ENCODE assay signal across 23 cellular contexts in the genomic region with DNA sequence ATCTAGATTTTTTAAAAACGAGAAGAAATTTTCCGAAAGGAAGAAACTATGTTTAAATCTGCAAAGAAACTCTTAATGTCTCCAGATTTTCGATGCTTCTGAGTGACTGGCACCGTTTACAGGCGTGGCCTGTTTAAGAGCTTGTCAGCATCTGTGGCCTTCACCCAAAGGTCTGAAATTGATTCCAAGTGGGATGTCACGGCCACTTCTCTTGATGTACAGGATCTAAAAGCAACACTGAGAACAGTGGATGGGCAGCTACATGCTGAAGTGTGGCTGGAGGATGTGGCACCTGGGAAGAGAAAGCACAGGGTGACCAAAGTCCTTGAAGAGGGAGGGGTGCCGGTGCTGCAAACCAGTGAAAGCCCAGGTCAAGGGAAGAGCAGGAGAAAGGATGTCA. TPM values are rescaled to one million over a fixed set of nuclear protein-coding genes. Genes with fewer than 3 reads are reported as not detected.
DNase-seq lines count a peak whose midpoint lies in the region; ATAC-seq and TF ChIP-seq lines count a peak whose summit lies in the region.
"Had no signal": no experiment of that assay in that cellular context is flagged by ENCODE, and none has a peak within 500 bp of the region (broad histone marks: within the 10 kb centered on the region; RNA-seq: fewer than 3 reads in every experiment).

No MANE protein-coding gene starts in this region.

- POLR2A ChIA-PET in HEK293 (lab: Yijun Ruan, JAX), result no interaction called here

- TF ChIP-seq CTCF in HEK293 (tag by site-specific recombination; IDR thresholded peaks at IDR 0.05), result no peak
- TF ChIP-seq CTCF in brain microvascular endothelial cell (IDR thresholded peaks at IDR 0.05; ENCODE audit: low read depth, low read length, missing control alignments), result no peak
- no peak for TF ChIP-seq CTCF in left ventricle myocardium inferior (IDR thresholded peaks at IDR 0.05; ENCODE audit: borderline replicate concordance)

- H3K4me3 ChIP-seq in HEK293 (ENCODE audit: low read depth, low read length), result no peak overlapping the region
- no peak overlapping the region for H3K4me3 ChIP-seq in brain microvascular endothelial cell (ENCODE audit: low read depth, low read length)
- peak overlapping the region; percentile 38 for H3K4me3 ChIP-seq in left ventricle myocardium inferior
- peak overlapping the region in 1 of 5 donors; percentile 13 for H3K4me3 ChIP-seq in subcutaneous abdominal adipose tissue (ENCODE audit: low read depth in 1 of 5, low read length in 5 of 5)
- H3K4me3 ChIP-seq: gastrocnemius medialis, sigmoid colon, upper lobe of right lung had no signal

- intact Hi-C loops in left ventricle myocardium inferior (cut with micrococcal nuclease), result no loop called here

- no peaks in the 10 kb centered on the region for H3K36me3 ChIP-seq in HEK293 (ENCODE audit: control insufficient read depth in 2 of 2, insufficient read depth in 1 of 2, low read length in 2 of 2)
- H3K36me3 ChIP-seq in brain microvascular endothelial cell (replicated peaks), result no peaks in the 10 kb centered on the region
- no peaks in the 10 kb centered on the region for H3K36me3 ChIP-seq in left ventricle myocardium inferior
- no peaks in the 10 kb centered on the region for H3K36me3 ChIP-seq in subcutaneous abdominal adipose tissue (ENCODE audit: control insufficient read depth in 5 of 5, insufficient read depth in 5 of 5, low read length in 5 of 5)
- H3K36me3 ChIP-seq: BE2C, gastrocnemius medialis, sigmoid colon, upper lobe of right lung had no signal

- CTCF ChIA-PET in HEK293 (lab: Yijun Ruan, JAX), result interaction anchor here (0.7 to 1.0 kb wide), 2 partner anchors 94 to 465 kb away, joined by 3 to 4 read pairs; no protein-coding TSS in a partner anchor

- H3K27me3 ChIP-seq in brain microvascular endothelial cell (replicated peaks) (no peaks in the 10 kb centered on the region), left ventricle myocardium inferior (ENCODE audit: low read depth) (no peaks in the 10 kb centered on the region), subcutaneous abdominal adipose tissue (ENCODE audit: control insufficient read depth in 5 of 5, insufficient read depth in 4 of 5, low read length in 5 of 5) (peaks cover 0 to 4% (median 0%) of the 10 kb centered on the region in 5 donors)
- H3K27me3 ChIP-seq: BE2C, sigmoid colon, upper lobe of right lung had no signal

- no peak overlapping the region for H3K27ac ChIP-seq in HEK293 (ENCODE audit: extremely low read depth, low read depth, low read length)
- H3K27ac ChIP-seq in brain microvascular endothelial cell, result peak overlapping the region; percentile 68
- H3K27ac ChIP-seq in left ventricle myocardium inferior (replicated peaks), result peak overlapping the region; percentile 80
- peak overlapping the region; percentile 27 for H3K27ac ChIP-seq in subcutaneous abdominal adipose tissue (ENCODE audit: low read depth, low read length)
- H3K27ac ChIP-seq: gastrocnemius medialis, HL-60, upper lobe of right lung had no signal

- ATAC-seq in HG02588 (IDR thresholded peaks at IDR 0.05; ENCODE audit: unreplicated experiment), result no peak
- ATAC-seq: activated CD8-positive, alpha-beta T cell treated with anti-CD3 and anti-CD28 coated beads, Interleukin-2, amount 10 ng/mL, durations not matched to agents 7 days and 5 days had no signal

- DNase-seq in brain microvascular endothelial cell (no peak), left ventricle myocardium inferior (no peak), SIG-M5 (lab: John Stamatoyannopoulos, UW) (no peak), OCI-M1 (lab: John Stamatoyannopoulos, UW) (no peak), NCI-H524 treated with DMSO at 0.1 percent for 48 hours (lab: John Stamatoyannopoulos, UW) (no peak)
- DNase-seq: activated CD4-positive, CD25-positive, alpha-beta regulatory T cell treated with anti-CD3 and anti-CD28 coated beads, Interleukin-2, amount 50 U/mL, for 72 hours; activated CD8-positive, alpha-beta T cell treated with anti-CD3 and anti-CD28 coated beads, Interleukin-2, amount 10 ng/mL, durations not matched to agents 7 days and 5 days; activated naive CD8-positive, alpha-beta T cell treated with anti-CD3 and anti-CD28 coated beads for 36 hours; BE2C; Calu3; gastrocnemius medialis; mammary epithelial cell; MM.1S; naive thymus-derived CD4-positive, alpha-beta T cell; NCI-H1436 treated with DMSO at 0.1 percent for 48 hours; NCI-H526; sigmoid colon; stimulated activated naive CD4-positive, alpha-beta T cell treated with Interleukin-2 at 50 U/mL for 16 hours; upper lobe of right lung had no signal

- H3K4me1 ChIP-seq in HEK293 (ENCODE audit: control insufficient read depth, insufficient read depth, low read length), result no peaks in the 10 kb centered on the region
- peaks cover 28% of the 10 kb centered on the region for H3K4me1 ChIP-seq in left ventricle myocardium inferior
- peaks cover 2 to 14% (median 5%) of the 10 kb centered on the region in 5 donors for H3K4me1 ChIP-seq in subcutaneous abdominal adipose tissue (ENCODE audit: control insufficient read depth in 5 of 5, insufficient read depth in 5 of 5, low read length in 5 of 5)
- H3K4me1 ChIP-seq: BE2C, gastrocnemius medialis had no signal

- no peaks in the 10 kb centered on the region for H3K9me3 ChIP-seq in HEK293 (ENCODE audit: control insufficient read depth, insufficient read depth, low read depth, low read length)
- no peaks in the 10 kb centered on the region for H3K9me3 ChIP-seq in left ventricle myocardium inferior (replicated peaks)
- H3K9me3 ChIP-seq in subcutaneous abdominal adipose tissue (ENCODE audit: control insufficient read depth in 5 of 5, low read length in 5 of 5), result no peaks in the 10 kb centered on the region
- H3K9me3 ChIP-seq: BE2C, gastrocnemius medialis, sigmoid colon, upper lobe of right lung had no signal

- in situ Hi-C loops in brain microvascular endothelial cell (cut with HindIII; ENCODE audit: low pct_ligation_motif_present, low sequenced_read_pairs), result no loop called here

- H3K9ac ChIP-seq in subcutaneous abdominal adipose tissue (ENCODE audit: low read length in 5 of 5), result peak overlapping the region in 1 of 5 donors; percentile 75

TF ChIP-seq in HEK293, 187 proteins besides CTCF, POLR2A, EP300 and RAD21:
- TF ChIP-seq YY1 (tag by site-specific recombination; IDR thresholded peaks at IDR 0.05), result no peak
- TF ChIP-seq ZNF223 (tag by site-specific recombination; IDR thresholded peaks at IDR 0.05), result no peak
- TF ChIP-seq, protein P1, sequence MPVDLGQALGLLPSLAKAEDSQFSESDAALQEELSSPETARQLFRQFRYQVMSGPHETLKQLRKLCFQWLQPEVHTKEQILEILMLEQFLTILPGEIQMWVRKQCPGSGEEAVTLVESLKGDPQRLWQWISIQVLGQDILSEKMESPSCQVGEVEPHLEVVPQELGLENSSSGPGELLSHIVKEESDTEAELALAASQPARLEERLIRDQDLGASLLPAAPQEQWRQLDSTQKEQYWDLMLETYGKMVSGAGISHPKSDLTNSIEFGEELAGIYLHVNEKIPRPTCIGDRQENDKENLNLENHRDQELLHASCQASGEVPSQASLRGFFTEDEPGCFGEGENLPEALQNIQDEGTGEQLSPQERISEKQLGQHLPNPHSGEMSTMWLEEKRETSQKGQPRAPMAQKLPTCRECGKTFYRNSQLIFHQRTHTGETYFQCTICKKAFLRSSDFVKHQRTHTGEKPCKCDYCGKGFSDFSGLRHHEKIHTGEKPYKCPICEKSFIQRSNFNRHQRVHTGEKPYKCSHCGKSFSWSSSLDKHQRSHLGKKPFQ (tag by site-specific recombination; IDR thresholded peaks at IDR 0.05), result no peak
- TF ChIP-seq ZNF274 (IDR thresholded peaks at IDR 0.05; ENCODE audit: low read length), result no peak
- no peak for TF ChIP-seq ZNF274 (tag by site-specific recombination; IDR thresholded peaks at IDR 0.05; ENCODE audit: borderline replicate concordance)
- no peak for TF ChIP-seq ZNF350 (tag by site-specific recombination; IDR thresholded peaks at IDR 0.05)
- peak; percentile 65 for TF ChIP-seq PRDM1 (tag by site-specific recombination; IDR thresholded peaks at IDR 0.05)
- no peak for TF ChIP-seq ZNF184 (tag by site-specific recombination; IDR thresholded peaks at IDR 0.05)
- no peak for TF ChIP-seq ZNF416 (tag by site-specific recombination; IDR thresholded peaks at IDR 0.05)

RNA-seq across cellular contexts. Expression of a gene that starts 28.0 kb away (rescaled TPM):
- total RNA-seq in left ventricle myocardium inferior, result 12.4 TPM
